ENCODE assay signal across 11 cellular contexts in genomic region chr11:116890193-116890592, GRCh38. TPM values are rescaled to one million over a fixed set of nuclear protein-coding genes. Genes with fewer than 3 reads are reported as not detected.
DNase-seq lines count a peak whose midpoint lies in the region; ATAC-seq, FAIRE-seq and TF ChIP-seq lines count a peak whose summit lies in the region.
"Had no signal": no experiment of that assay in that cellular context is flagged by ENCODE, and none has a peak within 500 bp of the region (broad histone marks: within the 10 kb centered on the region; RNA-seq: fewer than 3 reads in every experiment).

No MANE protein-coding gene starts in this region.

- H3K4me1 Mint-ChIP-seq in effector memory CD8-positive, alpha-beta T cell (ENCODE audit: low read depth in 2 of 2) = peaks cover 12 to 16% of the 10 kb centered on the region in 2 donors
- peaks cover 4% of the 10 kb centered on the region for H3K4me1 Mint-ChIP-seq in endodermal cell

- WGBS in endodermal cell (ENCODE audit: insufficient coverage in 1 of 2, insufficient read length in 1 of 2), 2 experiments = 93% methylated on average over 2 of the region's 2 CpGs; no CpG with 5 or more reads in 1 of the 2 experiments

- no peaks in the 10 kb centered on the region for H3K9me2 ChIP-seq in Karpas-422 (replicated peaks; ENCODE audit: insufficient read depth, low read length)

- no peaks in the 10 kb centered on the region for H3K79me2 ChIP-seq in Karpas-422 (ENCODE audit: low read length)

- H3K4me3 ChIP-seq in endodermal cell (ENCODE audit: low read length) (no peak overlapping the region), Karpas-422 (ENCODE audit: low read length) (no peak overlapping the region)

- H3K36me3 Mint-ChIP-seq in effector memory CD8-positive, alpha-beta T cell (ENCODE audit: insufficient read depth) = peaks cover 11% of the 10 kb centered on the region
- H3K36me3 Mint-ChIP-seq in endodermal cell (ENCODE audit: low read depth) = peaks cover 34% of the 10 kb centered on the region

- H3K4me1 ChIP-seq in endodermal cell (ENCODE audit: control insufficient read depth, insufficient read depth, low read length) (no peaks in the 10 kb centered on the region), Karpas-422 (ENCODE audit: low read length) (no peaks in the 10 kb centered on the region)

- H3K9me3 ChIP-seq in endodermal cell (ENCODE audit: control insufficient read depth, low read length) (no peaks in the 10 kb centered on the region), Karpas-422 (ENCODE audit: low read length) (no peaks in the 10 kb centered on the region)

- no peak overlapping the region for H3K27ac ChIP-seq in endodermal cell (ENCODE audit: low read depth, low read length)
- no peak overlapping the region for H3K27ac ChIP-seq in Karpas-422 (ENCODE audit: low read length)

- peaks cover 37% of the 10 kb centered on the region for H3K36me3 ChIP-seq in endodermal cell (ENCODE audit: control insufficient read depth, insufficient read depth, low read length)
- H3K36me3 ChIP-seq in Karpas-422 (ENCODE audit: insufficient read depth, low read length) = no peaks in the 10 kb centered on the region

- FAIRE-seq in GM18507 (lab: Jason Lieb, UNC) = peak; percentile 88
- FAIRE-seq: G401.6 had no signal

- no peak overlapping the region for H2AFZ ChIP-seq in Karpas-422 (ENCODE audit: low read length)

- H3K9me3 Mint-ChIP-seq in effector memory CD8-positive, alpha-beta T cell = no peaks in the 10 kb centered on the region
- H3K9me3 Mint-ChIP-seq in endodermal cell = no peaks in the 10 kb centered on the region
- H3K9me3 Mint-ChIP-seq: neural crest cell had no signal

- peak overlapping the region; percentile 20 to 26 for H3K4me3 Mint-ChIP-seq in effector memory CD8-positive, alpha-beta T cell
- no peak overlapping the region for H3K4me3 Mint-ChIP-seq in endodermal cell
- H3K4me3 Mint-ChIP-seq: neural crest cell had no signal

- DNase-seq in GM18507 (ENCODE audit: extremely low spot score, insufficient read length, low read depth) (peak; percentile 22), glomerular visceral epithelial cell (ENCODE audit: extremely low spot score) (no peak), endodermal cell (no peak), Karpas-422 (no peak)
- peak in 2 of 3 experiments; percentile 6 to 17 for DNase-seq in effector memory CD8-positive, alpha-beta T cell
- DNase-seq: NCI-H1930 had no signal

- peak; percentile 63 for ATAC-seq in GM19467 (IDR thresholded peaks at IDR 0.05; ENCODE audit: unreplicated experiment)
- ATAC-seq in HG03432 (IDR thresholded peaks at IDR 0.05; ENCODE audit: unreplicated experiment) = peak; percentile 74
- ATAC-seq in effector memory CD8-positive, alpha-beta T cell (replicated peaks) = peak; percentile 86
- ATAC-seq in GM21717 (IDR thresholded peaks at IDR 0.05; ENCODE audit: unreplicated experiment) = no peak

- H3K4me2 ChIP-seq in Karpas-422 (ENCODE audit: low read depth, low read length, poor library complexity, severe bottlenecking) = no peak overlapping the region

- peak overlapping the region; percentile 60 to 70 for H3K27ac Mint-ChIP-seq in effector memory CD8-positive, alpha-beta T cell
- no peak overlapping the region for H3K27ac Mint-ChIP-seq in endodermal cell

- no peak for TF ChIP-seq CTCF in endodermal cell (conservative IDR thresholded peaks at IDR 0.05)

- H4K20me1 ChIP-seq in Karpas-422 (ENCODE audit: insufficient read depth, low read depth, low read length) = no peaks in the 10 kb centered on the region

- no peaks in the 10 kb centered on the region for H3K27me3 Mint-ChIP-seq in effector memory CD8-positive, alpha-beta T cell
- H3K27me3 Mint-ChIP-seq in endodermal cell (ENCODE audit: insufficient read depth) = no peaks in the 10 kb centered on the region

- H3K9ac ChIP-seq in endodermal cell (ENCODE audit: extremely low read depth, low read length, poor library complexity, severe bottlenecking) = no peak overlapping the region
- no peak overlapping the region for H3K9ac ChIP-seq in Karpas-422 (ENCODE audit: low read length)

- H3K27me3 ChIP-seq in endodermal cell (ENCODE audit: control insufficient read depth, insufficient read depth, low read length, poor library complexity, severe bottlenecking) (no peaks in the 10 kb centered on the region), Karpas-422 (ENCODE audit: low read length) (no peaks in the 10 kb centered on the region)

RNA-seq across cellular contexts. Expression of gene APOA1, which starts 52.8 kb away (rescaled TPM):
- 100 to 1,000 TPM in 1 of 2 donors, 10 to 100 TPM in 1; 91.8 to 120 TPM for total RNA-seq in endodermal cell
- polyA plus RNA-seq in endodermal cell (2013, experiment 1 of 2) = 75.6 TPM
- 63.3 TPM for polyA plus RNA-seq in endodermal cell (2013, experiment 2 of 2)
- total RNA-seq in Karpas-422 (2014; rRNA removed; shearing (Covaris generic); ENCODE audit: low replicate concordance) = not detected in 2 replicates

Comparison
In these comparisons a context has a peak if more than half of its experiments do, and no peak if none do; other contexts are left out.
1. DNase-seq: peak in GM18507 (single experiment) and effector memory CD8-positive, alpha-beta T cell (2 of 3); none in glomerular visceral epithelial cell (single experiment), endodermal cell (single experiment) and Karpas-422 (single experiment).
2. RNA of gene APOA1, which starts 52.8 kb away (total RNA-seq): 91.8 to 120 TPM in endodermal cell; not detected in Karpas-422; every median in the first group is over 10 times any median in the second.